Comparison of ENCODE assay signal across 24 cellular contexts in the genomic region with DNA sequence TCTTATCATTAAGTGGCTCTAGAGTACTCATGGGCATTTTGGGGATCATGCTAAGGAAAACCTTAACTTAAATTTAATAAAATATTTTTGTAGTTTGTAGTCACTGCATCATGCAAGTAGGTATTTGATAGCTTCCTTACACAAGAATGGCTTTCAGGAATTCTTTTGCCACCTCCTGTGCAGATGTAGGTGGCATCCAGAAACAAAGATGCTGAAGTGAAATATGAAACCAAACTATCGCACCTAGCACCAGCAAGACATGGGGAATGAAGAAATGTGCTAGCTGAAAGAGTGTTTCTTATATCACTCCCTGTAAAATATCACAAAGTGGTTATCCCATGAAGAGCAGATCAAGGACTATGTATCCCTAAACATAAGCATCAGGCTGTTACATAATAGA.
"Had no signal": no experiment of that assay in that cellular context is flagged by ENCODE, and none has a peak within 500 bp of the region (broad histone marks: within the 10 kb centered on the region; RNA-seq: fewer than 3 reads in every experiment).

No MANE protein-coding gene starts in this region.

- H3K4me1 Mint-ChIP-seq: natural killer cell; nephron; neural progenitor cell; stimulated activated effector memory CD8-positive, alpha-beta T cell treated with anti-CD3 and anti-CD28 coated beads, Interleukin-12 subunit alpha, Interleukin-12 subunit beta, amount 100 ng/mL, for 72 hours; stimulated activated naive B cell treated with anti-CD40 and anti-IgM and Interleukin-4, amounts not matched to agents 10 μg/mL and 1 μg/mL and 100 μg/mL, for 72 hours had no signal

- H3K27me3 Mint-ChIP-seq: progenitor cell of endocrine pancreas; stimulated activated naive B cell treated with anti-CD40 and anti-IgM and Interleukin-4, amounts not matched to agents 10 μg/mL and 1 μg/mL and 100 μg/mL, for 72 hours; stimulated activated naive CD8-positive, alpha-beta T cell treated with anti-CD3 and anti-CD28 coated beads, Interleukin-15, Interleukin-2, amounts not matched to agents 100 ng/mL and 50 ng/mL, for 24 hours had no signal

- H3K4me3 Mint-ChIP-seq: natural killer cell; nephron; neural progenitor cell; stimulated activated effector memory CD8-positive, alpha-beta T cell treated with anti-CD3 and anti-CD28 coated beads, Interleukin-12 subunit alpha, Interleukin-12 subunit beta, amount 100 ng/mL, for 72 hours; stimulated activated naive B cell treated with anti-CD40 and anti-IgM and Interleukin-4, amounts not matched to agents 10 μg/mL and 1 μg/mL and 100 μg/mL, for 72 hours; stimulated activated naive CD8-positive, alpha-beta T cell treated with anti-CD3 and anti-CD28 coated beads, Interleukin-15, Interleukin-2, amounts not matched to agents 100 ng/mL and 50 ng/mL, for 24 hours had no signal

- H3K9me3 Mint-ChIP-seq: nephron, neural progenitor cell had no signal

- DNase-seq: natural killer cell; occipital lobe; ovary; posterior cingulate gyrus; psoas muscle; right cardiac atrium; right lobe of liver; sigmoid colon; small intestine; stimulated activated CD4-positive, alpha-beta T cell treated with anti-CD3 and anti-CD28 coated beads, Interleukin-15, amount 100 ng/mL, for 24 hours; stimulated activated CD4-positive, alpha-beta T cell treated with anti-CD3 and anti-CD28 coated beads, Interleukin-2, amount 100 ng/mL, for 24 hours; stimulated activated CD4-positive, alpha-beta T cell treated with anti-CD3 and anti-CD28 coated beads, Interleukin-2, amount 100 ng/mL, for 48 hours; stimulated activated CD4-positive, alpha-beta T cell treated with anti-CD3 and anti-CD28 coated beads, Interleukin-4, amount 100 ng/mL, for 24 hours; stimulated activated naive B cell treated with anti-CD40 and anti-IgM and Interleukin-4, amounts not matched to agents 10 μg/mL and 1 μg/mL and 100 μg/mL, for 72 hours; stimulated activated naive CD4-positive, alpha-beta T cell treated with Interleukin-2 at 50 U/mL for 16 hours; stomach; thyroid gland; trophoblast cell; upper lobe of left lung had no signal

- H3K36me3 Mint-ChIP-seq: neural progenitor cell; stimulated activated effector memory CD8-positive, alpha-beta T cell treated with anti-CD3 and anti-CD28 coated beads, Interleukin-12 subunit alpha, Interleukin-12 subunit beta, amount 100 ng/mL, for 72 hours; stimulated activated naive B cell treated with anti-CD40 and anti-IgM and Interleukin-4, amounts not matched to agents 10 μg/mL and 1 μg/mL and 100 μg/mL, for 72 hours had no signal

- H3K27ac Mint-ChIP-seq: natural killer cell; nephron; neural progenitor cell; progenitor cell of endocrine pancreas; stimulated activated effector memory CD8-positive, alpha-beta T cell treated with anti-CD3 and anti-CD28 coated beads, Interleukin-12 subunit alpha, Interleukin-12 subunit beta, amount 100 ng/mL, for 72 hours; stimulated activated naive B cell treated with anti-CD40 and anti-IgM and Interleukin-4, amounts not matched to agents 10 μg/mL and 1 μg/mL and 100 μg/mL, for 72 hours; stimulated activated naive CD8-positive, alpha-beta T cell treated with anti-CD3 and anti-CD28 coated beads, Interleukin-15, Interleukin-2, amounts not matched to agents 100 ng/mL and 50 ng/mL, for 24 hours had no signal
